In genomic region chr7:151379193-151379520, GRCh38 we compare ENCODE assay signal across 2 cellular contexts.
A peak's percentile ranks its signal among the peaks of the same experiment; 100 is the strongest.
TF ChIP-seq lines count a peak whose summit lies in the region.

No MANE protein-coding gene starts in this region.

TF ChIP-seq in HepG2, 621 proteins besides CTCF, POLR2A, EP300 and RAD21 (continues in another document):
- no peak for TF ChIP-seq U2AF1 (optimal IDR thresholded peaks at IDR 0.05; ENCODE audit: low read depth, low read length)
- no peak for TF ChIP-seq ZNF10 (CRISPR knock-in tag; IDR thresholded peaks at IDR 0.05; ENCODE audit: borderline replicate concordance, low read depth)
- TF ChIP-seq ZFY (CRISPR knock-in tag; IDR thresholded peaks at IDR 0.05) = no peak
- no peak for TF ChIP-seq HNRNPUL1 (IDR thresholded peaks at IDR 0.05; ENCODE audit: low read depth, low read length)
- TF ChIP-seq ZBED4 (CRISPR knock-in tag; IDR thresholded peaks at IDR 0.05; ENCODE audit: borderline replicate concordance) = no peak
- no peak for TF ChIP-seq ZFP36L2 (CRISPR knock-in tag; IDR thresholded peaks at IDR 0.05)
- no peak for TF ChIP-seq FOXK2 (IDR thresholded peaks at IDR 0.05)
- TF ChIP-seq ZNF124 (CRISPR knock-in tag; IDR thresholded peaks at IDR 0.05) = no peak
- TF ChIP-seq ZBTB43 (CRISPR knock-in tag; conservative IDR thresholded peaks at IDR 0.05) = no peak
- TF ChIP-seq DZIP1 (CRISPR knock-in tag; IDR thresholded peaks at IDR 0.05) = no peak
- TF ChIP-seq ZNF570 (CRISPR knock-in tag; IDR thresholded peaks at IDR 0.05; ENCODE audit: borderline replicate concordance) = no peak
- TF ChIP-seq PHF20 (CRISPR knock-in tag; IDR thresholded peaks at IDR 0.05) = no peak
- TF ChIP-seq MZF1 (CRISPR knock-in tag; IDR thresholded peaks at IDR 0.05; ENCODE audit: borderline replicate concordance) = no peak
- no peak for TF ChIP-seq CHD4 (IDR thresholded peaks at IDR 0.05; ENCODE audit: borderline replicate concordance, low read length)

TF ChIP-seq in K562, 482 proteins besides CTCF, POLR2A, EP300 and RAD21:
- peak; percentile 10; the same call in 1 of the 2 replicates for TF ChIP-seq HDAC6 (IDR thresholded peaks at IDR 0.05; ENCODE audit: low read depth, low read length)
- no peak for TF ChIP-seq MCM7 (IDR thresholded peaks at IDR 0.05)
